In the genomic region with DNA sequence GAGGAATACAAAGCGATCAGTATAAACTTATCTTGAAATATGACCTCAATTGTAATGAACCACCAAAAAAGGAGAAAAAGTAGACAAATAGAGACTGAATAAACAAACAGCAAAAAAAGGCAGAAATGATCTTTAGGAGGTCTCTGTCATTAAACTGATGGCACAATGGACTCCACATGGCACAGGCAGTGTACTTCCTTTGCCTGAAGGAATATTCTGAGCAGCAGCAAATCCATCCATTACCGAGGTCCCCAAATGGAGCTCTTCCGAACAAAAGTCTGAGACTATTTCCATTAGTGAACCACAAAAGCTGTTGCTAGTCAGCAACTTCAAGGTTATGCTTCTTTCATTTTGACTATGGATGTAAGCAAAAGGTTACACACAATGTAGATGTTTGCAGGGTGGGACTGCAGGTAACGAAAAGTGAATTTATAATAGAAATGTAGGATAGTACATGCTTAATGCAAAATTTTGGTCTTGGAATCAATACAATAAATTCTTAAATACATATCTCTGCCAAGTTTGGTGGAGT, we compare ENCODE assay signal across 12 cellular contexts. TPM values are rescaled to one million over a fixed set of nuclear protein-coding genes. Genes with fewer than 3 reads are reported as not detected.
A peak's percentile ranks its signal among the peaks of the same experiment; 100 is the strongest.
DNase-seq lines count a peak whose midpoint lies in the region; ATAC-seq and TF ChIP-seq lines count a peak whose summit lies in the region.
"Had no signal": no experiment of that assay in that cellular context is flagged by ENCODE, and none has a peak within 500 bp of the region (broad histone marks: within the 10 kb centered on the region; RNA-seq: fewer than 3 reads in every experiment).

No MANE protein-coding gene starts in this region.

- TF ChIP-seq EP300 in transverse colon (IDR thresholded peaks at IDR 0.05; ENCODE audit: low read depth), result no peak

- DNase-seq in activated naive CD4-positive, alpha-beta T cell treated with anti-CD3 and anti-CD28 coated beads, Interleukin-2, amount 10 ng/mL, durations not matched to agents 7 days and 5 days, result no peak
- DNase-seq in activated naive CD4-positive, alpha-beta T cell treated with anti-CD3 and anti-CD28 coated beads for 36 hours, result no peak
- DNase-seq in adipocyte (ENCODE audit: low read depth) (no peak), transverse colon (no peak), NCI-H2107 treated with DMSO at 0.1 percent for 48 hours (lab: John Stamatoyannopoulos, UW; ENCODE audit: unreplicated experiment) (no peak), iPS-NIHi7 (ENCODE audit: extremely low spot score) (no peak), DMS79 treated with DMSO at 0.1 percent for 48 hours (lab: John Stamatoyannopoulos, UW) (no peak)
- DNase-seq: head of caudate nucleus; naive thymus-derived CD8-positive, alpha-beta T cell; NCI-H1105; stimulated activated CD4-positive, alpha-beta T cell treated with anti-CD3 and anti-CD28 coated beads, Interleukin-2, amount 100 ng/mL, for 24 hours had no signal

- H3K9me3 ChIP-seq in adipocyte (ENCODE audit: control insufficient read depth, low read length) (no peaks in the 10 kb centered on the region), transverse colon (no peaks in the 10 kb centered on the region)

- H3K36me3 Mint-ChIP-seq in activated naive CD4-positive, alpha-beta T cell treated with anti-CD3 and anti-CD28 coated beads, Interleukin-2, amount 10 ng/mL, durations not matched to agents 7 days and 5 days, result peaks cover 45% of the 10 kb centered on the region
- H3K36me3 Mint-ChIP-seq in activated naive CD4-positive, alpha-beta T cell treated with anti-CD3 and anti-CD28 coated beads for 36 hours (ENCODE audit: low read depth), result peaks cover 35% of the 10 kb centered on the region

- CTCF ChIA-PET in activated naive CD4-positive, alpha-beta T cell treated with anti-CD3 and anti-CD28 coated beads, Interleukin-2, amount 10 ng/mL, durations not matched to agents 7 days and 5 days (lab: Charles Lee), result interaction anchor here (1.5 to 1.6 kb wide), 2 partner anchors 132 to 139 kb away, joined by 3 to 6 read pairs; no protein-coding TSS in a partner anchor
- CTCF ChIA-PET in activated naive CD4-positive, alpha-beta T cell treated with anti-CD3 and anti-CD28 coated beads for 36 hours (lab: Charles Lee), result no interaction called here

- peaks cover 20% of the 10 kb centered on the region for H3K36me3 ChIP-seq in adipocyte (ENCODE audit: control insufficient read depth, insufficient read depth, low read length, severe bottlenecking)
- H3K36me3 ChIP-seq in transverse colon, result peaks cover 0 to under 1% (median 0%) of the 10 kb centered on the region in 4 donors

- H3K27ac Mint-ChIP-seq in activated naive CD4-positive, alpha-beta T cell treated with anti-CD3 and anti-CD28 coated beads, Interleukin-2, amount 10 ng/mL, durations not matched to agents 7 days and 5 days, result peak overlapping the region; percentile 87
- no peak overlapping the region for H3K27ac Mint-ChIP-seq in activated naive CD4-positive, alpha-beta T cell treated with anti-CD3 and anti-CD28 coated beads for 36 hours

- no peak overlapping the region for H3K4me3 ChIP-seq in adipocyte (ENCODE audit: low read length)
- no peak overlapping the region for H3K4me3 ChIP-seq in transverse colon

- intact Hi-C loops in activated naive CD4-positive, alpha-beta T cell treated with anti-CD3 and anti-CD28 coated beads for 36 hours (cut with micrococcal nuclease), result loop anchor here (2.0 to 5.0 kb wide), 3 partner anchors 15 to 483 kb away; a partner anchor contains a TSS
- intact Hi-C loops in transverse colon (cut with DNase I; ENCODE audit: low total_unique reads), result no loop called here

- H3K27me3 ChIP-seq in adipocyte (replicated peaks; ENCODE audit: control insufficient read depth, insufficient read depth, low read length) (no peaks in the 10 kb centered on the region), transverse colon (no peaks in the 10 kb centered on the region)

- H3K9me3 Mint-ChIP-seq in activated naive CD4-positive, alpha-beta T cell treated with anti-CD3 and anti-CD28 coated beads, Interleukin-2, amount 10 ng/mL, durations not matched to agents 7 days and 5 days, result peaks cover 8% of the 10 kb centered on the region
- H3K9me3 Mint-ChIP-seq in activated naive CD4-positive, alpha-beta T cell treated with anti-CD3 and anti-CD28 coated beads for 36 hours, result no peaks in the 10 kb centered on the region
- H3K9me3 Mint-ChIP-seq: naive thymus-derived CD8-positive, alpha-beta T cell had no signal

- in situ Hi-C loops in transverse colon (cut with MboI; ENCODE audit: low pct_ligation_motif_present in 1 of 4, low pct_unique_long_range_greater_than_20kb in 1 of 4, low sequenced_read_pairs in 3 of 4), result loop anchor here (5.0 to 25.0 kb wide), 6 partner anchors 135 to 423 kb away; a partner anchor contains a TSS

- H3K4me1 ChIP-seq in adipocyte (ENCODE audit: control insufficient read depth, insufficient read depth, low read length) (peaks cover 36% of the 10 kb centered on the region), transverse colon (peaks cover 9 to 37% (median 26%) of the 10 kb centered on the region in 4 donors)

- ATAC-seq in HG03025 (IDR thresholded peaks at IDR 0.05; ENCODE audit: low FRiP score, unreplicated experiment), result peak; percentile 50
- ATAC-seq: naive thymus-derived CD8-positive, alpha-beta T cell had no signal

- H3K4me1 Mint-ChIP-seq in activated naive CD4-positive, alpha-beta T cell treated with anti-CD3 and anti-CD28 coated beads, Interleukin-2, amount 10 ng/mL, durations not matched to agents 7 days and 5 days, result peaks cover 69% of the 10 kb centered on the region
- H3K4me1 Mint-ChIP-seq in activated naive CD4-positive, alpha-beta T cell treated with anti-CD3 and anti-CD28 coated beads for 36 hours (ENCODE audit: low read depth), result peaks cover 50% of the 10 kb centered on the region

- WGBS in transverse colon (ENCODE audit: low coverage in 1 of 2), 2 donors, result 57 to 61% methylated on average over 4 of the region's 4 CpGs

- peak overlapping the region; percentile 57 to 69 (median 62) for H3K27ac ChIP-seq in transverse colon

- no peak for TF ChIP-seq CTCF in transverse colon (IDR thresholded peaks at IDR 0.05)

- TF ChIP-seq POLR2A in transverse colon (IDR thresholded peaks at IDR 0.05), result no peak

- no peaks in the 10 kb centered on the region for H3K27me3 Mint-ChIP-seq in activated naive CD4-positive, alpha-beta T cell treated with anti-CD3 and anti-CD28 coated beads, Interleukin-2, amount 10 ng/mL, durations not matched to agents 7 days and 5 days
- no peaks in the 10 kb centered on the region for H3K27me3 Mint-ChIP-seq in activated naive CD4-positive, alpha-beta T cell treated with anti-CD3 and anti-CD28 coated beads for 36 hours (ENCODE audit: low read depth)
- H3K27me3 Mint-ChIP-seq: naive thymus-derived CD8-positive, alpha-beta T cell had no signal

- H3K4me3 Mint-ChIP-seq in activated naive CD4-positive, alpha-beta T cell treated with anti-CD3 and anti-CD28 coated beads, Interleukin-2, amount 10 ng/mL, durations not matched to agents 7 days and 5 days, result peak overlapping the region; percentile 37
- H3K4me3 Mint-ChIP-seq in activated naive CD4-positive, alpha-beta T cell treated with anti-CD3 and anti-CD28 coated beads for 36 hours, result no peak overlapping the region

- peak overlapping the region; percentile 67 for H3K9ac ChIP-seq in adipocyte (ENCODE audit: low read length)

RNA-seq across cellular contexts. Expression of a gene that starts 14.5 kb away (rescaled TPM):
- 10 to 100 TPM; 27.7 to 28.3 TPM for total RNA-seq in activated naive CD4-positive, alpha-beta T cell treated with anti-CD3 and anti-CD28 coated beads for 36 hours
- total RNA-seq in transverse colon, result 10 to 100 TPM in 2 of 4 donors, 1 to 10 TPM in 2; 6.4 to 15.1 (median 10.4) TPM
